In genomic region chr14:94867931-94868597, GRCh38 we compare ENCODE assay signal across 18 cellular contexts.
A peak's percentile ranks its signal among the peaks of the same experiment; 100 is the strongest.
DNase-seq lines count a peak whose midpoint lies in the region; ATAC-seq and TF ChIP-seq lines count a peak whose summit lies in the region.
"Had no signal": no experiment of that assay in that cellular context is flagged by ENCODE, and none has a peak within 500 bp of the region (broad histone marks: within the 10 kb centered on the region; RNA-seq: fewer than 3 reads in every experiment).

No MANE protein-coding gene starts in this region.

- H3K4me1 ChIP-seq in A673 (ENCODE audit: insufficient read depth, low read length, poor library complexity, severe bottlenecking) (peaks cover 8% of the 10 kb centered on the region), mammary epithelial cell (ENCODE audit: insufficient read depth, low read length) (no peaks in the 10 kb centered on the region)

- no peak overlapping the region for H2AFZ ChIP-seq in mammary epithelial cell (ENCODE audit: low read depth, low read length)

- no peaks in the 10 kb centered on the region for H3K4me1 Mint-ChIP-seq in nephron progenitor cell
- H3K4me1 Mint-ChIP-seq: activated naive CD4-positive, alpha-beta T cell treated with anti-CD3 and anti-CD28 coated beads, Interleukin-2, amount 50 U/mL, for 24 hours had no signal

- intact Hi-C loops in A673 (cut with micrococcal nuclease; ENCODE audit: unreplicated experiment) (loop anchor here (2.0 kb wide), 1 partner anchor 69 kb away; no protein-coding TSS in a partner anchor), mammary epithelial cell (cut with micrococcal nuclease) (no loop called here)

- H3K9me3 ChIP-seq in A673 (ENCODE audit: low read depth, low read length, poor library complexity, severe bottlenecking) (no peaks in the 10 kb centered on the region), MG63 (no peaks in the 10 kb centered on the region), mammary epithelial cell (replicated peaks; ENCODE audit: insufficient read depth, low read length) (peaks cover 2% of the 10 kb centered on the region)
- H3K9me3 ChIP-seq: mucosa of descending colon, ovary had no signal

- no peak for ATAC-seq in GM21717 (IDR thresholded peaks at IDR 0.05; ENCODE audit: unreplicated experiment)
- ATAC-seq: mucosa of descending colon, Panc1 had no signal

- H4K20me1 ChIP-seq in mammary epithelial cell (ENCODE audit: insufficient read depth, low read length): no peaks in the 10 kb centered on the region

- H3K36me3 ChIP-seq in A673 (ENCODE audit: insufficient read depth, low read length, poor library complexity, severe bottlenecking) (no peaks in the 10 kb centered on the region), MG63 (no peaks in the 10 kb centered on the region), mammary epithelial cell (ENCODE audit: insufficient read depth, low read length) (no peaks in the 10 kb centered on the region)
- H3K36me3 ChIP-seq: ovary had no signal

- H3K9me3 Mint-ChIP-seq in nephron progenitor cell: no peaks in the 10 kb centered on the region
- H3K9me3 Mint-ChIP-seq: activated naive CD4-positive, alpha-beta T cell treated with anti-CD3 and anti-CD28 coated beads, Interleukin-2, amount 50 U/mL, for 24 hours; T-helper 1 cell treated with Interleukin-12 subunit alpha and Interleukin-12 subunit beta and Interleukin-4 antibody, amounts not matched to agents 30 μg/mL and 1 μg/mL, for 36 hours had no signal

- H3K27ac ChIP-seq in A673 (ENCODE audit: low read depth, low read length, poor library complexity, severe bottlenecking): no peak overlapping the region
- no peak overlapping the region for H3K27ac ChIP-seq in mammary epithelial cell (ENCODE audit: insufficient read depth, low read depth, low read length)
- H3K27ac ChIP-seq: ovary had no signal

- TF ChIP-seq CTCF in A673 (conservative IDR thresholded peaks at IDR 0.05; ENCODE audit: low read depth, low read length): no peak
- TF ChIP-seq CTCF in mammary epithelial cell (conservative IDR thresholded peaks at IDR 0.05 in 1 of 2, IDR thresholded peaks at IDR 0.05 in 1 of 2; ENCODE audit: extremely low read depth in 1 of 2, insufficient read depth in 1 of 2, low read depth in 1 of 2, low read length in 2 of 2): no peak
- no peak for TF ChIP-seq CTCF in nephron progenitor cell (IDR thresholded peaks at IDR 0.05)

- CTCF ChIA-PET in A673 (lab: Charles Lee): no interaction called here
- CTCF ChIA-PET in mammary epithelial cell (lab: Charles Lee; ENCODE audit: low non-redundant PET): no interaction called here

- in situ Hi-C loops in mammary epithelial cell (cut with MboI; ENCODE audit: low sequenced_read_pairs in 2 of 2): no loop called here

- no peak overlapping the region for H3K4me3 Mint-ChIP-seq in nephron progenitor cell
- H3K4me3 Mint-ChIP-seq: activated naive CD4-positive, alpha-beta T cell treated with anti-CD3 and anti-CD28 coated beads, Interleukin-2, amount 50 U/mL, for 24 hours; T-helper 1 cell treated with Interleukin-12 subunit alpha and Interleukin-12 subunit beta and Interleukin-4 antibody, amounts not matched to agents 30 μg/mL and 1 μg/mL, for 36 hours had no signal

- H3K4me2 ChIP-seq in mammary epithelial cell (ENCODE audit: insufficient read depth, low read depth, low read length): no peak overlapping the region

- H3K4me3 ChIP-seq in A673 (ENCODE audit: low read depth, low read length, poor library complexity, severe bottlenecking): no peak overlapping the region
- H3K4me3 ChIP-seq in MG63: no peak overlapping the region
- H3K4me3 ChIP-seq in mammary epithelial cell (replicated peaks in 1 of 3; ENCODE audit: insufficient read depth in 1 of 3, low read depth in 2 of 3, low read length in 3 of 3): no peak overlapping the region
- H3K4me3 ChIP-seq: mucosa of descending colon, ovary had no signal

- H3K36me3 Mint-ChIP-seq in nephron progenitor cell (ENCODE audit: low read depth): no peaks in the 10 kb centered on the region
- H3K36me3 Mint-ChIP-seq: activated naive CD4-positive, alpha-beta T cell treated with anti-CD3 and anti-CD28 coated beads, Interleukin-2, amount 50 U/mL, for 24 hours had no signal

- dilution Hi-C loops in mammary epithelial cell (cut with HindIII; ENCODE audit: low sequenced_read_pairs): loop anchor here (5.0 kb wide), 1 partner anchor 59 kb away; no protein-coding TSS in a partner anchor

- H3K79me2 ChIP-seq in mammary epithelial cell (ENCODE audit: insufficient read depth, low read length): no peaks in the 10 kb centered on the region

- POLR2A ChIA-PET in A673 (lab: Charles Lee; ENCODE audit: low non-redundant PET): no interaction called here

- H3K27me3 ChIP-seq in A673 (replicated peaks; ENCODE audit: insufficient read depth, low read depth, low read length, poor library complexity) (no peaks in the 10 kb centered on the region), MG63 (no peaks in the 10 kb centered on the region), mammary epithelial cell (ENCODE audit: insufficient read depth, low read length) (no peaks in the 10 kb centered on the region)
- H3K27me3 ChIP-seq: ovary had no signal

- 19% methylated on average over 13 of the region's 17 CpGs for WGBS in mammary epithelial cell (ENCODE audit: low coverage, missing lambda C conversion rate)

- H3K9ac ChIP-seq in mammary epithelial cell (ENCODE audit: insufficient read depth, low read length): no peak overlapping the region

- DNase-seq in A673 (ENCODE audit: low spot score): peak; percentile 53
- peak; percentile 47 for DNase-seq in MG63
- DNase-seq in mammary epithelial cell: peak; percentile 15
- DNase-seq in nephron progenitor cell: no peak
- no peak for DNase-seq in NCI-H1930 (lab: John Stamatoyannopoulos, UW)
- no peak for DNase-seq in effector CD4-positive, alpha-beta T cell
- no peak for DNase-seq in SIG-M5 treated with dmso at 0.1 percent for 504 hours (lab: John Stamatoyannopoulos, UW; ENCODE audit: unreplicated experiment)
- DNase-seq: COR-L47, glutamatergic neuron, kidney glomerular epithelial cell, mucosa of descending colon, NCI-H2081, NCI-H69, ovary had no signal

- BruUV-seq in A673 (replicated peaks; lab: Mats Ljungman, UMichigan) (no TSS peak), mammary epithelial cell (replicated peaks; lab: Mats Ljungman, UMichigan) (no TSS peak)

- peaks cover 34% of the 10 kb centered on the region for H3K27me3 Mint-ChIP-seq in nephron progenitor cell (ENCODE audit: low read depth, poor library complexity)

- peak overlapping the region; percentile 10 for H3K27ac Mint-ChIP-seq in nephron progenitor cell
- H3K27ac Mint-ChIP-seq: activated naive CD4-positive, alpha-beta T cell treated with anti-CD3 and anti-CD28 coated beads, Interleukin-2, amount 50 U/mL, for 24 hours; T-helper 1 cell treated with Interleukin-12 subunit alpha and Interleukin-12 subunit beta and Interleukin-4 antibody, amounts not matched to agents 30 μg/mL and 1 μg/mL, for 36 hours had no signal

Comparison
In these comparisons a context has a peak if more than half of its experiments do, and no peak if none do; other contexts are left out.
1. DNase-seq: peak in A673 (single experiment), MG63 (single experiment) and mammary epithelial cell (single experiment); none in nephron progenitor cell (single experiment), NCI-H1930 (0 of 2), effector CD4-positive, alpha-beta T cell (single experiment) and SIG-M5 treated with dmso at 0.1 percent for 504 hours (single experiment).